In the genomic region with DNA sequence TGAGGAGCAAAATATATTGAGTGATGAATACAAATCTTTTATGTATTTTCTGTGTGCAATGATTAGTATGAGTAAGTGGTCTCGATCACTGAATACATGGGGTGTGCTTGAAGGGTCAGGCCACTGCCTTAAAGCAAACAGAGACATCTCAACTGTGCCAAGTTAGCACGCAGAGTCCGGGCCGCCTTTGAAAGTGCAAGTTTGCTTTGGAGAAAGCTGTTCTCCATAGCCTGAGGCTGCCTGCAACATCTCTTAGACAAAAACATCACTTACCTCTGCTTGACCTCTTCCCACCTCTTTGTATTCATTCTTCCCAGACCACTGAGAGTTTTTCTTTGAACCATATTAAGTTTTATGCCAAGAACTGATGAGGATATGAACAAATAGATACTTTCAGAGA, we compare ENCODE assay signal across 11 cellular contexts.
DNase-seq lines count a peak whose midpoint lies in the region; ATAC-seq and TF ChIP-seq lines count a peak whose summit lies in the region.
"Had no signal": no experiment of that assay in that cellular context is flagged by ENCODE, and none has a peak within 500 bp of the region (broad histone marks: within the 10 kb centered on the region; RNA-seq: fewer than 3 reads in every experiment).

No MANE protein-coding gene starts in this region.

- ATAC-seq in body of pancreas = peak; percentile 73
- ATAC-seq in HG03457 (IDR thresholded peaks at IDR 0.05; ENCODE audit: unreplicated experiment) = no peak

- WGBS in body of pancreas, 2 donors = 11 to 28% methylated on average over 4 of the region's 4 CpGs
- 33 to 40% methylated on average over 4 of the region's 4 CpGs for WGBS in esophagus squamous epithelium, 2 donors

- H3K4me1 ChIP-seq in body of pancreas = peaks cover 47% of the 10 kb centered on the region
- H3K4me1 ChIP-seq in esophagus squamous epithelium = peaks cover 0 to 9% (median 0%) of the 10 kb centered on the region in 3 donors
- no peaks in the 10 kb centered on the region for H3K4me1 ChIP-seq in Peyer's patch
- H3K4me1 ChIP-seq: BLaER1 had no signal

- TF ChIP-seq CTCF in body of pancreas (IDR thresholded peaks at IDR 0.05) (no peak), neural crest cell (conservative IDR thresholded peaks at IDR 0.05) (no peak), esophagus squamous epithelium (IDR thresholded peaks at IDR 0.05) (no peak), Peyer's patch (IDR thresholded peaks at IDR 0.05) (no peak)

- intact Hi-C loops in body of pancreas (cut with DNase I) = no loop called here
- intact Hi-C loops in esophagus squamous epithelium (cut with DNase I) = no loop called here

- no peak for TF ChIP-seq POLR2A in body of pancreas (IDR thresholded peaks at IDR 0.05)
- no peak for TF ChIP-seq POLR2A in esophagus squamous epithelium (IDR thresholded peaks at IDR 0.05)
- TF ChIP-seq POLR2A in Peyer's patch (IDR thresholded peaks at IDR 0.05) = no peak

- peaks cover 39% of the 10 kb centered on the region for H3K4me1 Mint-ChIP-seq in neural crest cell

- H3K4me3 Mint-ChIP-seq in neural crest cell = peak overlapping the region; percentile 33
- H3K4me3 Mint-ChIP-seq: activated naive CD8-positive, alpha-beta T cell treated with anti-CD3 and anti-CD28 coated beads, Interleukin-2, amount 50 U/mL, for 24 hours; T-helper 2 cell treated with Interferon-gamma antibody and Interleukin-4, amounts not matched to agents 5 μg/mL and 100 μg/mL, for 36 hours had no signal

- H3K9me3 ChIP-seq in body of pancreas (no peaks in the 10 kb centered on the region), esophagus squamous epithelium (no peaks in the 10 kb centered on the region), Peyer's patch (no peaks in the 10 kb centered on the region)
- H3K9me3 ChIP-seq: BLaER1 had no signal

- no peaks in the 10 kb centered on the region for H3K9me3 Mint-ChIP-seq in neural crest cell
- H3K9me3 Mint-ChIP-seq: activated naive CD8-positive, alpha-beta T cell treated with anti-CD3 and anti-CD28 coated beads, Interleukin-2, amount 50 U/mL, for 24 hours; T-helper 2 cell treated with Interferon-gamma antibody and Interleukin-4, amounts not matched to agents 5 μg/mL and 100 μg/mL, for 36 hours had no signal

- H3K4me3 ChIP-seq in body of pancreas (no peak overlapping the region), esophagus squamous epithelium (no peak overlapping the region), Peyer's patch (no peak overlapping the region)
- H3K4me3 ChIP-seq: BLaER1 had no signal

- no peaks in the 10 kb centered on the region for H3K27me3 Mint-ChIP-seq in neural crest cell (ENCODE audit: low read depth)
- H3K27me3 Mint-ChIP-seq: activated naive CD8-positive, alpha-beta T cell treated with anti-CD3 and anti-CD28 coated beads, Interleukin-2, amount 50 U/mL, for 24 hours had no signal

- H3K27ac ChIP-seq in body of pancreas (peak overlapping the region; percentile 18 to 84 (median 72)), esophagus squamous epithelium (no peak overlapping the region), Peyer's patch (peak overlapping the region in 1 of 4 donors; percentile 25)
- H3K27ac ChIP-seq: BLaER1 had no signal

- DNase-seq in DMS79 treated with DMSO at 0.1 percent for 48 hours (lab: John Stamatoyannopoulos, UW) (peak; percentile 96), NCI-H2029 (lab: John Stamatoyannopoulos, UW) (peak; percentile 80), body of pancreas (peak; percentile 38 to 63 (median 54)), neural crest cell (ENCODE audit: low read depth, low spot score) (peak; percentile 15), esophagus squamous epithelium (lab: John Stamatoyannopoulos, UW) (no peak), Peyer's patch (no peak), NCI-H1694 (lab: John Stamatoyannopoulos, UW) (no peak)
- DNase-seq: activated naive CD8-positive, alpha-beta T cell treated with anti-CD3 and anti-CD28 coated beads, Interleukin-2, amount 50 U/mL, for 24 hours had no signal

- H3K27me3 ChIP-seq in body of pancreas = no peaks in the 10 kb centered on the region
- H3K27me3 ChIP-seq in esophagus squamous epithelium = no peaks in the 10 kb centered on the region
- no peaks in the 10 kb centered on the region for H3K27me3 ChIP-seq in Peyer's patch
- H3K27me3 ChIP-seq: BLaER1 had no signal

- H3K27ac Mint-ChIP-seq in neural crest cell (ENCODE audit: unreplicated experiment) = no peak overlapping the region
- H3K27ac Mint-ChIP-seq: activated naive CD8-positive, alpha-beta T cell treated with anti-CD3 and anti-CD28 coated beads, Interleukin-2, amount 50 U/mL, for 24 hours; T-helper 2 cell treated with Interferon-gamma antibody and Interleukin-4, amounts not matched to agents 5 μg/mL and 100 μg/mL, for 36 hours had no signal

- H3K36me3 ChIP-seq in body of pancreas (replicated peaks in 1 of 2; ENCODE audit: insufficient read depth in 1 of 2, low read depth in 2 of 2) = no peaks in the 10 kb centered on the region
- H3K36me3 ChIP-seq in esophagus squamous epithelium = no peaks in the 10 kb centered on the region
- no peaks in the 10 kb centered on the region for H3K36me3 ChIP-seq in Peyer's patch
- H3K36me3 ChIP-seq: BLaER1 had no signal

- no peaks in the 10 kb centered on the region for H3K36me3 Mint-ChIP-seq in neural crest cell (ENCODE audit: low read depth)

Comparison
In these comparisons a context has a peak if more than half of its experiments do, and no peak if none do; other contexts are left out.
1. DNase-seq: peak in DMS79 treated with DMSO at 0.1 percent for 48 hours (single experiment), NCI-H2029 (single experiment), body of pancreas (4 of 4) and neural crest cell (single experiment); none in esophagus squamous epithelium (single experiment), Peyer's patch (0 of 3) and NCI-H1694 (single experiment).
2. H3K27ac ChIP-seq: peak in body of pancreas (4 of 4); none in esophagus squamous epithelium (0 of 4).